ENCODE assay signal across 8 cellular contexts in the genomic region with DNA sequence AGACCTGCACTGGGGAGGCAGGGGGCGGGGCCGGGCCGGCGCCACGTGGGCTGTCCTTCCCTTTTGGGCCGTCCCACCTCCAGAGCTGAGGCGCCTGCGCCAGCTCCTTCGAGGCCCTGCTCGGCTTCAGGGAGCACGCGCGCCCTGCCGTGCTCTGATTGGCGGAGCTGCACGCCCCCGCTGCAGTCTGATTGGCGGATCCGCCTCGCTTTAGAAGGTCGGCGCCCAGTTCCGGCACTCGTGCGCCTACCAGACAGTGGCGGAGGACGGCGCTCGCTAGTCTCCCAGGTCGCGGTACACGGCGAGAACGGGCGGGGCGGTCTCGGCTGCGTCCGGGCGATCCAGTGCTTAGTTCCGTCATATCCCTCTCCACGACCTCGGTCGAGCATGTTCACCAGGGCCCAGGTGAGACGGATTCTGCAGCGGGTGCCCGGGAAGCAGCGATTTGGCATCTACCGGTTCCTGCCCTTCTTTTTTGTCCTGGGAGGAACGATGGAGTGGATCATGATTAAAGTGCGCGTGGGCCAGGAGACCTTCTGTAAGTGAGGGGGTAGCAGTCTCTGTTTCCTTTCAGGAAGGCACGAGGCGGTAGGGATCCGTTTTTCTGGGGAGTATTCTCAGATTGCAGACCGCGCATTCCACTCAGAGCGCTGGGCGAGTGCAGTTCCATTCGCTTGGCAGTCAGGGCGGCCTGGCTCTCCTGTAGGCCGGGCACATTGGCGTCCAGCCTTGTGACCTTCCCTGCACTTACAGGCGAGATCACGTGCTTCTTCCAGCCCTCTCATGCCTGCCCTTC. TPM values are rescaled to one million over a fixed set of nuclear protein-coding genes. Genes with fewer than 3 reads are reported as not detected.
DNase-seq lines count a peak whose midpoint lies in the region; ATAC-seq, FAIRE-seq and TF ChIP-seq lines count a peak whose summit lies in the region.

A gene with protein sequence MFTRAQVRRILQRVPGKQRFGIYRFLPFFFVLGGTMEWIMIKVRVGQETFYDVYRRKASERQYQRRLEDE (plus strand): TSS at position 237 of the 796 bp plus-strand sequence. CDS start 151 bp downstream, at position 388.

- TF ChIP-seq CTCF in pancreas (IDR thresholded peaks at IDR 0.05) (no peak), tibial artery (IDR thresholded peaks at IDR 0.05) (no peak)

- no peaks in the 10 kb centered on the region for H3K27me3 ChIP-seq in pancreas
- no peaks in the 10 kb centered on the region for H3K27me3 ChIP-seq in tibial artery

- DNase-seq in GM12891 (ENCODE audit: insufficient read length, low spot score) (peak; percentile 96), NCI-H1417 treated with DMSO at 0.1 percent for 48 hours (lab: John Stamatoyannopoulos, UW) (peak; percentile 76), SW 1271 (lab: John Stamatoyannopoulos, UW) (peak; percentile 69 to 89), Right ventricle myocardium superior (peak; percentile 99), pancreas (peak; percentile 96 to 99 (median 98)), tibial artery (peak; percentile 97 to 99)
- peak; percentile 97 for DNase-seq in activated naive CD8-positive, alpha-beta T cell treated with anti-CD3 and anti-CD28 coated beads, Interleukin-2, amount 50 U/mL, for 24 hours

- peaks cover 29% of the 10 kb centered on the region for H3K36me3 Mint-ChIP-seq in activated naive CD8-positive, alpha-beta T cell treated with anti-CD3 and anti-CD28 coated beads, Interleukin-2, amount 50 U/mL, for 24 hours (ENCODE audit: low read depth)

- peak within 1 kb of the TSS; percentile 100 for H3K4me3 Mint-ChIP-seq in activated naive CD8-positive, alpha-beta T cell treated with anti-CD3 and anti-CD28 coated beads, Interleukin-2, amount 50 U/mL, for 24 hours

- peaks cover 57% of the 10 kb centered on the region for H3K4me1 Mint-ChIP-seq in activated naive CD8-positive, alpha-beta T cell treated with anti-CD3 and anti-CD28 coated beads, Interleukin-2, amount 50 U/mL, for 24 hours

- H3K4me3 ChIP-seq in pancreas (peak within 1 kb of the TSS; percentile 36 to 65 (median 55)), tibial artery (peak within 1 kb of the TSS; percentile 68 to 69)

- H3K9me3 ChIP-seq in pancreas (no peaks in the 10 kb centered on the region), tibial artery (no peaks in the 10 kb centered on the region)

- ATAC-seq in HG02798 (IDR thresholded peaks at IDR 0.05; ENCODE audit: poor library complexity, unreplicated experiment) (peak; percentile 92), Right ventricle myocardium superior (ENCODE audit: poor library complexity) (peak; percentile 92), pancreas (peak; percentile 91 to 95 (median 92))
- ATAC-seq in activated naive CD8-positive, alpha-beta T cell treated with anti-CD3 and anti-CD28 coated beads, Interleukin-2, amount 50 U/mL, for 24 hours = peak; percentile 92

- FAIRE-seq in GM12891 (lab: Jason Lieb, UNC) = peak; percentile 99
- peak; percentile 78 for FAIRE-seq in pancreas (lab: Jason Lieb, UNC)

- 0 to 1% methylated on average over 61 to 65 of the region's 65 CpGs for WGBS in pancreas, 2 donors

- H3K27ac Mint-ChIP-seq in activated naive CD8-positive, alpha-beta T cell treated with anti-CD3 and anti-CD28 coated beads, Interleukin-2, amount 50 U/mL, for 24 hours = peak within 1 kb of the TSS; percentile 99

- H3K27me3 Mint-ChIP-seq in activated naive CD8-positive, alpha-beta T cell treated with anti-CD3 and anti-CD28 coated beads, Interleukin-2, amount 50 U/mL, for 24 hours = no peaks in the 10 kb centered on the region

- TF ChIP-seq POLR2A in GM12891 (IDR thresholded peaks at IDR 0.05; ENCODE audit: low read depth, low read length) = peak; percentile 98

- peaks cover 12 to 25% (median 13%) of the 10 kb centered on the region in 3 donors for H3K4me1 ChIP-seq in pancreas
- peaks cover 0 to 74% (median 62%) of the 10 kb centered on the region in 4 donors for H3K4me1 ChIP-seq in tibial artery

- no peaks in the 10 kb centered on the region for H3K9me3 Mint-ChIP-seq in activated naive CD8-positive, alpha-beta T cell treated with anti-CD3 and anti-CD28 coated beads, Interleukin-2, amount 50 U/mL, for 24 hours

- intact Hi-C loops in Right ventricle myocardium superior (cut with DNase I) (loop anchor here (5.0 kb wide), 1 partner anchor 54 kb away; no protein-coding TSS in a partner anchor), pancreas (cut with DNase I) (no loop called here), tibial artery (cut with DNase I; ENCODE audit: low total_unique reads) (loop anchor here (10.0 kb wide), 1 partner anchor 62 kb away; no protein-coding TSS in a partner anchor)

- H3K36me3 ChIP-seq in pancreas (no peaks in the 10 kb centered on the region), tibial artery (peaks cover 0 to 10% (median 8%) of the 10 kb centered on the region in 3 donors)

- H3K27ac ChIP-seq in pancreas (peak within 1 kb of the TSS; percentile 81 to 89 (median 86)), tibial artery (peak within 1 kb of the TSS; percentile 83 to 92)

TF ChIP-seq in GM12891, 5 proteins besides CTCF, POLR2A, EP300 and RAD21:
- peak; percentile 99 for TF ChIP-seq POLR2AphosphoS5 (IDR thresholded peaks at IDR 0.05; ENCODE audit: low read depth, low read length)
- TF ChIP-seq TAF1 (IDR thresholded peaks at IDR 0.05; ENCODE audit: low read depth, low read length) = peak; percentile 97
- peak; percentile 85 for TF ChIP-seq POU2F2 (IDR thresholded peaks at IDR 0.05; ENCODE audit: low read depth, low read length)
- no peak for TF ChIP-seq PAX5 (IDR thresholded peaks at IDR 0.05; ENCODE audit: insufficient read depth, low read length, severe bottlenecking)
- no peak for TF ChIP-seq SPI1 (IDR thresholded peaks at IDR 0.05; ENCODE audit: low read depth, low read length)

RNA-seq across cellular contexts. Expression of the gene that starts here (rescaled TPM):
- polyA plus RNA-seq in GM12891 (2012; ENCODE audit: low read depth, missing spikeins) = 78.1 TPM
- total RNA-seq in Right ventricle myocardium superior (71.2 TPM), pancreas (10 to 100 TPM in 1 of 6 donors, 1 to 10 TPM in 5; 5.0 to 11.2 (median 7.1) TPM)
- 10 to 100 TPM; 25.7 to 41.8 TPM for polyA plus RNA-seq in pancreas

Comparison
In these comparisons a context has a peak if more than half of its experiments do, and no peak if none do; other contexts are left out.
1. Peak in every context shown above with its lines: DNase-seq, ATAC-seq, H3K4me3 ChIP-seq and H3K27ac ChIP-seq.
2. intact Hi-C loops: an anchor here in Right ventricle myocardium superior (5.0 kb wide) and tibial artery (10.0 kb wide); none called in pancreas.